1 cellular context compared by ENCODE assay signal in genomic region chrX:124931241-124931640, GRCh38.
TF ChIP-seq lines count a peak whose summit lies in the region.

No MANE protein-coding gene starts in this region.

TF ChIP-seq in GM23338, 12 proteins besides CTCF, POLR2A, EP300 and RAD21 (continued from another document):
- TF ChIP-seq ZNF462 (CRISPR knock-in tag; IDR thresholded peaks at IDR 0.05), result no peak
- no peak for TF ChIP-seq CREB1 (CRISPR knock-in tag; IDR thresholded peaks at IDR 0.05; ENCODE audit: low read depth)
